In the genomic region with DNA sequence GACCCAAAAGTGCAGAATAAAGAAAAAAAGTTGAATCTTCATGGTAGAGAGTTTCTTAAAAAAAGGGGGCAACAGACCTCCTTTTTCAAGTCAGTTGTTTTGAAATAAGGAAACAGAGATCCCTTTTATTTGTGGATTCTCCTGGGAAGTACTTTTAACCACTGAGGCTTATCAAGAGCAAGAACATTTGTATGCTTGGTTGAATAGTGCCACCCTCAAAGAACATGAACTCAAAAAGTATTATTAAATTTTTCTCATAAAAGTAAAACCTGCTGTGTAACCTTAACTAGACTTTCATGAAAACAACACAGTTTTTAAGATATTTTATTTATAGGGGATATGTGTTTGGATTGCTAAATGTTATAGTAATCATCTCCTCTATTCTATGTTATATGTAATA, we compare ENCODE assay signal across 6 cellular contexts.
"Had no signal": no experiment of that assay in that cellular context is flagged by ENCODE, and none has a peak within 500 bp of the region (broad histone marks: within the 10 kb centered on the region; RNA-seq: fewer than 3 reads in every experiment).

TSS of gene DEFB110 (minus strand) at position 101 of the 400 bp plus-strand sequence. CDS start at position 42, 59 bp downstream.

- DNase-seq: IMR-90, KBM-7, KG1 had no signal

- H3K9ac ChIP-seq: KMS-11 had no signal

- H3K4me3 ChIP-seq: K562 had no signal

- H3K4me2 ChIP-seq: KMS-11 had no signal

- H3K27ac ChIP-seq: HL-60, KMS-11 had no signal
